In genomic region chr14:103281496-103282231, GRCh38 we compare ENCODE assay signal across 9 cellular contexts. TPM values are rescaled to one million over a fixed set of nuclear protein-coding genes. Genes with fewer than 3 reads are reported as not detected.
DNase-seq lines count a peak whose midpoint lies in the region; ATAC-seq and TF ChIP-seq lines count a peak whose summit lies in the region.
"Had no signal": no experiment of that assay in that cellular context is flagged by ENCODE, and none has a peak within 500 bp of the region (broad histone marks: within the 10 kb centered on the region; RNA-seq: fewer than 3 reads in every experiment).

No MANE protein-coding gene starts in this region.

- intact Hi-C loops in Right ventricle myocardium inferior (cut with DNase I) (no loop called here), cardiac septum (cut with DNase I) (no loop called here)
- intact Hi-C loops in CD4-positive, alpha-beta memory T cell (cut with micrococcal nuclease) = no loop called here
- intact Hi-C loops in activated naive CD4-positive, alpha-beta T cell treated with anti-CD3 and anti-CD28 coated beads for 36 hours (cut with micrococcal nuclease) = no loop called here

- H3K4me1 Mint-ChIP-seq in CD4-positive, alpha-beta memory T cell = peaks cover 0 to 12% (median 2%) of the 10 kb centered on the region in 4 donors
- peaks cover 13% of the 10 kb centered on the region for H3K4me1 Mint-ChIP-seq in activated naive CD4-positive, alpha-beta T cell treated with anti-CD3 and anti-CD28 coated beads for 36 hours (ENCODE audit: low read depth)

- TF ChIP-seq CTCF in kidney epithelial cell (IDR thresholded peaks at IDR 0.05; ENCODE audit: insufficient read depth, low read length, poor library complexity, severe bottlenecking) = peak; percentile 61

- no peak overlapping the region for H3K27ac ChIP-seq in CD4-positive, alpha-beta memory T cell (ENCODE audit: low read depth, low read length)

- CTCF ChIA-PET in CD4-positive, alpha-beta memory T cell (lab: Charles Lee; ENCODE audit: partially characterized antibody) = interaction anchor here (1.3 kb wide), 1 partner anchor 8 kb away, joined by 4 read pairs; no protein-coding TSS in a partner anchor
- CTCF ChIA-PET in activated naive CD4-positive, alpha-beta T cell treated with anti-CD3 and anti-CD28 coated beads for 36 hours (lab: Charles Lee) = interaction anchor here (0.6 kb wide), 3 partner anchors 9 to 1236 kb away, joined by 3 to 6 read pairs (median 4); no protein-coding TSS in a partner anchor

- H3K36me3 ChIP-seq in kidney epithelial cell (ENCODE audit: control insufficient read depth, insufficient read depth, low read length) = no peaks in the 10 kb centered on the region
- no peaks in the 10 kb centered on the region for H3K36me3 ChIP-seq in CD4-positive, alpha-beta memory T cell (ENCODE audit: insufficient read depth, low read length)

- no peak overlapping the region for H3K27ac Mint-ChIP-seq in CD4-positive, alpha-beta memory T cell
- H3K27ac Mint-ChIP-seq in activated naive CD4-positive, alpha-beta T cell treated with anti-CD3 and anti-CD28 coated beads for 36 hours = no peak overlapping the region
- H3K27ac Mint-ChIP-seq: memory B cell had no signal

- H3K36me3 Mint-ChIP-seq in CD4-positive, alpha-beta memory T cell = no peaks in the 10 kb centered on the region
- H3K36me3 Mint-ChIP-seq in activated naive CD4-positive, alpha-beta T cell treated with anti-CD3 and anti-CD28 coated beads for 36 hours (ENCODE audit: low read depth) = no peaks in the 10 kb centered on the region
- H3K36me3 Mint-ChIP-seq: memory B cell had no signal

- POLR2A ChIA-PET in CD4-positive, alpha-beta memory T cell (lab: Charles Lee; ENCODE audit: partially characterized antibody) = no interaction called here

- no peak overlapping the region for H3K4me3 Mint-ChIP-seq in CD4-positive, alpha-beta memory T cell
- H3K4me3 Mint-ChIP-seq in activated naive CD4-positive, alpha-beta T cell treated with anti-CD3 and anti-CD28 coated beads for 36 hours = no peak overlapping the region
- H3K4me3 Mint-ChIP-seq: memory B cell had no signal

- H3K4me3 ChIP-seq in kidney epithelial cell (ENCODE audit: low read depth, low read length) = no peak overlapping the region
- H3K4me3 ChIP-seq in CD4-positive, alpha-beta memory T cell (ENCODE audit: low read length in 2 of 2) = no peak overlapping the region

- H3K9me3 ChIP-seq in CD4-positive, alpha-beta memory T cell (ENCODE audit: control insufficient read depth in 1 of 2, low read length in 2 of 2) = no peaks in the 10 kb centered on the region

- no peak for DNase-seq in Right ventricle myocardium inferior (ENCODE audit: missing footprints)
- DNase-seq in cardiac septum (ENCODE audit: low spot score) = no peak
- DNase-seq in astrocyte of the hippocampus (ENCODE audit: low read depth, low spot score) = peak; percentile 49
- DNase-seq in kidney epithelial cell (ENCODE audit: low read depth) = no peak
- DNase-seq in CD4-positive, alpha-beta memory T cell = no peak
- no peak for DNase-seq in activated naive CD4-positive, alpha-beta T cell treated with anti-CD3 and anti-CD28 coated beads for 36 hours

- H3K9me3 Mint-ChIP-seq in CD4-positive, alpha-beta memory T cell = peaks cover 0 to 4% (median 0%) of the 10 kb centered on the region in 8 donors
- no peaks in the 10 kb centered on the region for H3K9me3 Mint-ChIP-seq in activated naive CD4-positive, alpha-beta T cell treated with anti-CD3 and anti-CD28 coated beads for 36 hours
- H3K9me3 Mint-ChIP-seq: memory B cell had no signal

- H3K27me3 ChIP-seq in kidney epithelial cell (ENCODE audit: control insufficient read depth, insufficient read depth, low read length) = peaks cover 12% of the 10 kb centered on the region
- H3K27me3 ChIP-seq in CD4-positive, alpha-beta memory T cell (ENCODE audit: insufficient read depth, low read length) = no peaks in the 10 kb centered on the region

- ATAC-seq in Right ventricle myocardium inferior (peak; percentile 89), GM21360 (IDR thresholded peaks at IDR 0.05; ENCODE audit: unreplicated experiment) (no peak), GM21390 (IDR thresholded peaks at IDR 0.05; ENCODE audit: unreplicated experiment) (no peak)

- no peaks in the 10 kb centered on the region for H3K4me1 ChIP-seq in CD4-positive, alpha-beta memory T cell (ENCODE audit: insufficient read depth, low read length)

- H3K27me3 Mint-ChIP-seq in CD4-positive, alpha-beta memory T cell = peaks cover 51 to 61% of the 10 kb centered on the region in 2 donors
- H3K27me3 Mint-ChIP-seq in activated naive CD4-positive, alpha-beta T cell treated with anti-CD3 and anti-CD28 coated beads for 36 hours (ENCODE audit: low read depth) = peaks cover 65% of the 10 kb centered on the region

RNA-seq across cellular contexts. Expression of gene EIF5, which starts 52.4 kb away (rescaled TPM):
- total RNA-seq in Right ventricle myocardium inferior (252 TPM), cardiac septum (222 TPM), kidney epithelial cell (216 and 254 TPM in 2 replicates)
- 100 to 1,000 TPM; 265 to 269 TPM for total RNA-seq in CD4-positive, alpha-beta memory T cell
- 100 to 1,000 TPM; 333 to 395 TPM for polyA plus RNA-seq in CD4-positive, alpha-beta memory T cell
- total RNA-seq in activated naive CD4-positive, alpha-beta T cell treated with anti-CD3 and anti-CD28 coated beads for 36 hours = 100 to 1,000 TPM; 117 to 121 TPM
